In genomic region chr14:69713976-69714716, GRCh38 we compare ENCODE assay signal across 11 cellular contexts. TPM values are rescaled to one million over a fixed set of nuclear protein-coding genes. Genes with fewer than 3 reads are reported as not detected.
DNase-seq lines count a peak whose midpoint lies in the region; ATAC-seq and TF ChIP-seq lines count a peak whose summit lies in the region.
"Had no signal": no experiment of that assay in that cellular context is flagged by ENCODE, and none has a peak within 500 bp of the region (broad histone marks: within the 10 kb centered on the region; RNA-seq: fewer than 3 reads in every experiment).

No MANE protein-coding gene starts in this region.

- no peaks in the 10 kb centered on the region for H3K27me3 ChIP-seq in endodermal cell (ENCODE audit: control insufficient read depth, insufficient read depth, low read length, poor library complexity, severe bottlenecking)
- H3K27me3 ChIP-seq in thymus (ENCODE audit: control insufficient read depth, insufficient read depth): no peaks in the 10 kb centered on the region

- POLR2A ChIA-PET in activated CD4-positive, alpha-beta T cell treated with anti-CD3 and anti-CD28 coated beads, Interleukin-2, amount 10 ng/mL, durations not matched to agents 7 days and 5 days (lab: Charles Lee): no interaction called here

- H3K4me3 ChIP-seq in endodermal cell (ENCODE audit: low read length): no peak overlapping the region
- H3K4me3 ChIP-seq in thymus (ENCODE audit: low read length): no peak overlapping the region

- CTCF ChIA-PET in activated CD4-positive, alpha-beta T cell treated with anti-CD3 and anti-CD28 coated beads, Interleukin-2, amount 10 ng/mL, durations not matched to agents 7 days and 5 days (lab: Charles Lee): interaction anchor here (0.6 to 2.2 kb wide), 11 partner anchors 9 to 134 kb away, joined by 3 to 8 read pairs (median 3); no protein-coding TSS in a partner anchor

- no peaks in the 10 kb centered on the region for H3K27me3 Mint-ChIP-seq in activated CD4-positive, alpha-beta T cell treated with anti-CD3 and anti-CD28 coated beads, Interleukin-2, amount 10 ng/mL, durations not matched to agents 7 days and 5 days
- no peaks in the 10 kb centered on the region for H3K27me3 Mint-ChIP-seq in endodermal cell (ENCODE audit: insufficient read depth)
- H3K27me3 Mint-ChIP-seq: activated naive CD8-positive, alpha-beta T cell had no signal

- peak overlapping the region; percentile 44 for H3K27ac Mint-ChIP-seq in activated CD4-positive, alpha-beta T cell treated with anti-CD3 and anti-CD28 coated beads, Interleukin-2, amount 10 ng/mL, durations not matched to agents 7 days and 5 days
- no peak overlapping the region for H3K27ac Mint-ChIP-seq in endodermal cell

- H3K9me3 ChIP-seq in endodermal cell (ENCODE audit: control insufficient read depth, low read length): no peaks in the 10 kb centered on the region
- H3K9me3 ChIP-seq in thymus (ENCODE audit: control insufficient read depth): no peaks in the 10 kb centered on the region

- H3K27ac ChIP-seq in endodermal cell (ENCODE audit: low read depth, low read length) (peak overlapping the region; percentile 81), thymus (ENCODE audit: low read depth) (peak overlapping the region; percentile 6)

- H3K36me3 Mint-ChIP-seq in activated CD4-positive, alpha-beta T cell treated with anti-CD3 and anti-CD28 coated beads, Interleukin-2, amount 10 ng/mL, durations not matched to agents 7 days and 5 days (ENCODE audit: low read depth): peaks cover 68% of the 10 kb centered on the region
- H3K36me3 Mint-ChIP-seq in endodermal cell (ENCODE audit: low read depth): no peaks in the 10 kb centered on the region

- no peak for TF ChIP-seq CTCF in endodermal cell (conservative IDR thresholded peaks at IDR 0.05)

- no peak overlapping the region for H3K9ac ChIP-seq in endodermal cell (ENCODE audit: extremely low read depth, low read length, poor library complexity, severe bottlenecking)

- no peak overlapping the region for H3K4me3 Mint-ChIP-seq in activated CD4-positive, alpha-beta T cell treated with anti-CD3 and anti-CD28 coated beads, Interleukin-2, amount 10 ng/mL, durations not matched to agents 7 days and 5 days
- no peak overlapping the region for H3K4me3 Mint-ChIP-seq in endodermal cell
- H3K4me3 Mint-ChIP-seq: activated naive CD8-positive, alpha-beta T cell had no signal

- WGBS in endodermal cell (ENCODE audit: insufficient coverage in 1 of 2, insufficient read length in 1 of 2), 2 experiments: 76 to 85% methylated on average over 6 to 9 of the region's 9 CpGs
- 83% methylated on average over 9 of the region's 9 CpGs for WGBS in thymus

- H3K4me1 ChIP-seq in endodermal cell (ENCODE audit: control insufficient read depth, insufficient read depth, low read length) (peaks cover 22% of the 10 kb centered on the region), thymus (ENCODE audit: control insufficient read depth, insufficient read depth, low read length) (peaks cover 15% of the 10 kb centered on the region)

- peaks cover 74% of the 10 kb centered on the region for H3K4me1 Mint-ChIP-seq in activated CD4-positive, alpha-beta T cell treated with anti-CD3 and anti-CD28 coated beads, Interleukin-2, amount 10 ng/mL, durations not matched to agents 7 days and 5 days
- peaks cover 32% of the 10 kb centered on the region for H3K4me1 Mint-ChIP-seq in endodermal cell

- ATAC-seq in GM21723 (IDR thresholded peaks at IDR 0.05; ENCODE audit: unreplicated experiment) (no peak), HG03342 (IDR thresholded peaks at IDR 0.05; ENCODE audit: unreplicated experiment) (no peak)

- peaks cover 6% of the 10 kb centered on the region for H3K36me3 ChIP-seq in endodermal cell (ENCODE audit: control insufficient read depth, insufficient read depth, low read length)
- peaks cover 17% of the 10 kb centered on the region for H3K36me3 ChIP-seq in thymus (ENCODE audit: control insufficient read depth, insufficient read depth)

- no peak for DNase-seq in activated CD4-positive, alpha-beta T cell treated with anti-CD3 and anti-CD28 coated beads, Interleukin-2, amount 10 ng/mL, durations not matched to agents 7 days and 5 days
- no peak for DNase-seq in activated CD4-positive, alpha-beta T cell treated with anti-CD3 and anti-CD28 coated beads for 48 hours
- DNase-seq in NCI-H524 (lab: John Stamatoyannopoulos, UW) (peak; percentile 81 to 92), endodermal cell (no peak), pons (ENCODE audit: low spot score) (no peak)
- DNase-seq: KBM-7, SW 1271 had no signal

- H3K9me3 Mint-ChIP-seq in activated CD4-positive, alpha-beta T cell treated with anti-CD3 and anti-CD28 coated beads, Interleukin-2, amount 10 ng/mL, durations not matched to agents 7 days and 5 days: no peaks in the 10 kb centered on the region
- H3K9me3 Mint-ChIP-seq in endodermal cell: no peaks in the 10 kb centered on the region

RNA-seq across cellular contexts. Expression of gene SRSF5, which starts 52.8 kb away (rescaled TPM):
- total RNA-seq in activated CD4-positive, alpha-beta T cell treated with anti-CD3 and anti-CD28 coated beads, Interleukin-2, amount 10 ng/mL, durations not matched to agents 7 days and 5 days: 100 to 1,000 TPM; 390 to 392 TPM
- 100 to 1,000 TPM; 285 to 307 TPM for total RNA-seq in endodermal cell
- polyA plus RNA-seq in endodermal cell (2013, experiment 1 of 2): 402 TPM
- 355 TPM for polyA plus RNA-seq in endodermal cell (2013, experiment 2 of 2)
- polyA plus RNA-seq in thymus: 589 TPM

Comparison
In these comparisons a context has a peak if more than half of its experiments do, and no peak if none do; other contexts are left out.
1. DNase-seq: peak in NCI-H524 (2 of 2); none in activated CD4-positive, alpha-beta T cell treated with anti-CD3 and anti-CD28 coated beads, Interleukin-2, amount 10 ng/mL, durations not matched to agents 7 days and 5 days (single experiment), activated CD4-positive, alpha-beta T cell treated with anti-CD3 and anti-CD28 coated beads for 48 hours (single experiment), endodermal cell (single experiment) and pons (single experiment).